In genomic region chr2:11097038-11097720, GRCh38 we compare ENCODE assay signal across 12 cellular contexts. TPM values are rescaled to one million over a fixed set of nuclear protein-coding genes. Genes with fewer than 3 reads are reported as not detected.
DNase-seq lines count a peak whose midpoint lies in the region; ATAC-seq and TF ChIP-seq lines count a peak whose summit lies in the region.
"Had no signal": no experiment of that assay in that cellular context is flagged by ENCODE, and none has a peak within 500 bp of the region (broad histone marks: within the 10 kb centered on the region; RNA-seq: fewer than 3 reads in every experiment).

No MANE protein-coding gene starts in this region.

- H3K27me3 ChIP-seq in PC-9 (ENCODE audit: insufficient read depth, low read depth): no peaks in the 10 kb centered on the region

- CTCF ChIA-PET in PC-9 (lab: Charles Lee): no interaction called here

- BruUV-seq in PC-9 (replicated peaks; lab: Mats Ljungman, UMichigan): no TSS peak

- intact Hi-C loops in PC-9 (cut with micrococcal nuclease; ENCODE audit: unreplicated experiment): no loop called here

- ATAC-seq in HG02571 (IDR thresholded peaks at IDR 0.05; ENCODE audit: unreplicated experiment) (no peak), HG02678 (IDR thresholded peaks at IDR 0.05; ENCODE audit: unreplicated experiment) (no peak), HG03039 (IDR thresholded peaks at IDR 0.05; ENCODE audit: unreplicated experiment) (no peak)
- ATAC-seq: activated naive CD8-positive, alpha-beta T cell treated with anti-CD3 and anti-CD28 coated beads, Interleukin-2, amount 50 U/mL, for 24 hours; GM12878 had no signal

- TF ChIP-seq CTCF in PC-9 (conservative IDR thresholded peaks at IDR 0.05): no peak
- no peak for TF ChIP-seq CTCF in coronary artery (IDR thresholded peaks at IDR 0.05)

- H3K4me1 ChIP-seq in PC-9 (replicated peaks; ENCODE audit: insufficient read depth): peaks cover 15% of the 10 kb centered on the region

- no peaks in the 10 kb centered on the region for H4K20me1 ChIP-seq in PC-9 (ENCODE audit: insufficient read depth)

- no peaks in the 10 kb centered on the region for H3K79me2 ChIP-seq in PC-9 (ENCODE audit: low read depth)

- H3K9me2 ChIP-seq in PC-9 (ENCODE audit: insufficient read depth): no peaks in the 10 kb centered on the region

- H3K9me3 ChIP-seq in PC-9 (ENCODE audit: insufficient read depth, low read depth): no peaks in the 10 kb centered on the region

- no peak overlapping the region for H3K4me2 ChIP-seq in PC-9

- H3K4me3 ChIP-seq in PC-9: no peak overlapping the region
- no peak overlapping the region for H3K4me3 ChIP-seq in coronary artery
- H3K4me3 ChIP-seq: GM12878 had no signal

- DNase-seq in ELR (ENCODE audit: low read depth) (peak; percentile 74), PC-9 (peak in 1 of 2 experiments; percentile 70), fibroblast of gingiva (ENCODE audit: low read depth) (peak; percentile 34), non-pigmented ciliary epithelial cell (ENCODE audit: low read depth) (peak; percentile 32), coronary artery (ENCODE audit: low spot score) (no peak)
- DNase-seq: activated naive CD8-positive, alpha-beta T cell treated with anti-CD3 and anti-CD28 coated beads, Interleukin-2, amount 50 U/mL, for 24 hours; hippocampal formation; midbrain had no signal

- H2AFZ ChIP-seq in PC-9: no peak overlapping the region

- H3K36me3 ChIP-seq in PC-9 (ENCODE audit: low read depth): no peaks in the 10 kb centered on the region

- H3K27ac ChIP-seq in PC-9 (0 out of 2 replicates have a peak overlapping the region, but pooled peaks have one; percentile 11), coronary artery (no peak overlapping the region)

- POLR2A ChIA-PET in PC-9 (lab: Charles Lee; ENCODE audit: unreplicated experiment): no interaction called here

- peaks cover 10% of the 10 kb centered on the region; the same call in 1 of the 2 replicates for H3F3A ChIP-seq in PC-9 (ENCODE audit: insufficient read depth, low read depth)

RNA-seq across cellular contexts. Expression of gene SLC66A3, which starts 58.1 kb away (rescaled TPM):
- total RNA-seq in PC-9 (2021): 11.9 and 17.4 TPM in 2 replicates
